Comparison of ENCODE assay signal across 10 cellular contexts in genomic region chr7:39720586-39720985, GRCh38.
A peak's percentile ranks its signal among the peaks of the same experiment; 100 is the strongest.
DNase-seq lines count a peak whose midpoint lies in the region; ATAC-seq, FAIRE-seq and TF ChIP-seq lines count a peak whose summit lies in the region.
"Had no signal": no experiment of that assay in that cellular context is flagged by ENCODE, and none has a peak within 500 bp of the region (broad histone marks: within the 10 kb centered on the region; RNA-seq: fewer than 3 reads in every experiment).

No MANE protein-coding gene starts in this region.

- intact Hi-C loops in pancreas (cut with DNase I): no loop called here

- no peak for TF ChIP-seq CTCF in pancreas (IDR thresholded peaks at IDR 0.05)

- H3K36me3 ChIP-seq in esophagus (ENCODE audit: control insufficient read depth in 2 of 2, insufficient read depth in 2 of 2, low read length in 1 of 2): no peaks in the 10 kb centered on the region
- no peaks in the 10 kb centered on the region for H3K36me3 ChIP-seq in pancreas

- H3K9me3 ChIP-seq in esophagus (ENCODE audit: control insufficient read depth in 2 of 2, insufficient read depth in 1 of 2, low read depth in 1 of 2, low read length in 1 of 2) (no peaks in the 10 kb centered on the region), pancreas (no peaks in the 10 kb centered on the region)

- H3K4me3 ChIP-seq in esophagus (ENCODE audit: low read depth in 1 of 2, low read length in 2 of 2): no peak overlapping the region
- H3K4me3 ChIP-seq in pancreas: no peak overlapping the region

- H3K4me1 ChIP-seq in esophagus (ENCODE audit: control insufficient read depth in 2 of 2, insufficient read depth in 2 of 2, low read length in 1 of 2): peaks cover 2 to 4% of the 10 kb centered on the region in 2 donors
- H3K4me1 ChIP-seq in pancreas: peaks cover 0 to 7% (median 6%) of the 10 kb centered on the region in 3 donors

- H3K27me3 ChIP-seq in esophagus (ENCODE audit: control insufficient read depth in 1 of 2, insufficient read depth in 2 of 2, low read length in 2 of 2): no peaks in the 10 kb centered on the region
- H3K27me3 ChIP-seq in pancreas: no peaks in the 10 kb centered on the region

- 42 to 44% methylated on average over 7 of the region's 7 CpGs for WGBS in esophagus, 2 donors
- 9 to 18% methylated on average over 7 of the region's 7 CpGs for WGBS in pancreas, 2 donors

- DNase-seq in DMS153 treated with DMSO at 0.1 percent for 48 hours (lab: John Stamatoyannopoulos, UW; ENCODE audit: unreplicated experiment) (peak; percentile 83), NCI-H2196 treated with DMSO at 0.1 percent for 48 hours (lab: John Stamatoyannopoulos, UW; ENCODE audit: unreplicated experiment) (peak; percentile 17), pancreas (peak in 4 of 6 donors; percentile 17 to 60 (median 52)), D341Med (ENCODE audit: low spot score) (no peak), occipital lobe (lab: John Stamatoyannopoulos, UW) (no peak)
- DNase-seq: SW 1271 had no signal

- H3K27ac ChIP-seq in esophagus (ENCODE audit: low read depth in 2 of 2, low read length in 1 of 2): peak overlapping the region; percentile 98 to 99
- H3K27ac ChIP-seq in pancreas: peak overlapping the region in 2 of 4 donors; percentile 73

- ATAC-seq in pancreas (peak; percentile 94 to 98 (median 98)), GM18517 (IDR thresholded peaks at IDR 0.05; ENCODE audit: unreplicated experiment) (no peak), GM21515 (IDR thresholded peaks at IDR 0.05; ENCODE audit: unreplicated experiment) (no peak)

- no peak for FAIRE-seq in pancreas (lab: Jason Lieb, UNC)
- FAIRE-seq: GM18507 had no signal

Comparison
In these comparisons a context has a peak if more than half of its experiments do, and no peak if none do; other contexts are left out.
1. DNase-seq: peak in DMS153 treated with DMSO at 0.1 percent for 48 hours (single experiment), NCI-H2196 treated with DMSO at 0.1 percent for 48 hours (single experiment) and pancreas (4 of 6); none in D341Med (single experiment) and occipital lobe (single experiment).
2. ATAC-seq: peak in pancreas (4 of 4); none in GM18517 (single experiment) and GM21515 (single experiment).